In the genomic region with DNA sequence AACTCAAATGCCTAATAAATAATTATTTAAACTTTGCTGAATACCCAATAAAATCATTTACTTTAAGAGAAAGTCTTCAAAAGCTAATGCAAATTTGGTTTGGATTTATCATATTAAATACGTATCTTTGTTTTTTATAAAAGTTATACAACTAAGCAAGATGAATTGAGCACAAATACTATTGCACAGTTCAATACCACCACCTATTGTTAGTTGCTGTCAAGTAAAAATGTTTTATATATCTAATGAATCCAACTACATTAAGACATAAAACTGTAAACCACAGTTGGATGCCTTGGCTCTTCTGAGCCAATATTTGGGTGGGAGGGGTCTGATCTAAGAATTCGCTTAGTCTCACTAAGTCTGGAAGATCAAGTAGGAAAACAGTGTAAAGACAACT, we compare ENCODE assay signal across 2 cellular contexts.
TF ChIP-seq lines count a peak whose summit lies in the region.

No MANE protein-coding gene starts in this region.

TF ChIP-seq in SK-N-SH, 30 proteins besides CTCF, POLR2A, EP300 and RAD21 (continued from another document):
- TF ChIP-seq, protein P1, sequence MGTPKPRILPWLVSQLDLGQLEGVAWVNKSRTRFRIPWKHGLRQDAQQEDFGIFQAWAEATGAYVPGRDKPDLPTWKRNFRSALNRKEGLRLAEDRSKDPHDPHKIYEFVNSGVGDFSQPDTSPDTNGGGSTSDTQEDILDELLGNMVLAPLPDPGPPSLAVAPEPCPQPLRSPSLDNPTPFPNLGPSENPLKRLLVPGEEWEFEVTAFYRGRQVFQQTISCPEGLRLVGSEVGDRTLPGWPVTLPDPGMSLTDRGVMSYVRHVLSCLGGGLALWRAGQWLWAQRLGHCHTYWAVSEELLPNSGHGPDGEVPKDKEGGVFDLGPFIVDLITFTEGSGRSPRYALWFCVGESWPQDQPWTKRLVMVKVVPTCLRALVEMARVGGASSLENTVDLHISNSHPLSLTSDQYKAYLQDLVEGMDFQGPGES (IDR thresholded peaks at IDR 0.05; ENCODE audit: low read depth, low read length) = no peak
- TF ChIP-seq EZH2phosphoT487 (IDR thresholded peaks at IDR 0.05; ENCODE audit: borderline replicate concordance, low read depth) (no peak), GABPA (IDR thresholded peaks at IDR 0.05; ENCODE audit: low read depth) (no peak)

TF ChIP-seq in SK-N-SH treated with all-trans-retinoic acid at 6 μM for 48 hours, 23 proteins besides CTCF, POLR2A, EP300 and RAD21 (continued from another document):
- TF ChIP-seq CSRNP3 (CRISPR knock-in tag; IDR thresholded peaks at IDR 0.05) (no peak), OSR1 (CRISPR knock-in tag; IDR thresholded peaks at IDR 0.05) (no peak), TOX (CRISPR knock-in tag; IDR thresholded peaks at IDR 0.05; ENCODE audit: borderline replicate concordance) (no peak), ZC3H10 (CRISPR knock-in tag; IDR thresholded peaks at IDR 0.05) (no peak)
- TF ChIP-seq, protein P2, sequence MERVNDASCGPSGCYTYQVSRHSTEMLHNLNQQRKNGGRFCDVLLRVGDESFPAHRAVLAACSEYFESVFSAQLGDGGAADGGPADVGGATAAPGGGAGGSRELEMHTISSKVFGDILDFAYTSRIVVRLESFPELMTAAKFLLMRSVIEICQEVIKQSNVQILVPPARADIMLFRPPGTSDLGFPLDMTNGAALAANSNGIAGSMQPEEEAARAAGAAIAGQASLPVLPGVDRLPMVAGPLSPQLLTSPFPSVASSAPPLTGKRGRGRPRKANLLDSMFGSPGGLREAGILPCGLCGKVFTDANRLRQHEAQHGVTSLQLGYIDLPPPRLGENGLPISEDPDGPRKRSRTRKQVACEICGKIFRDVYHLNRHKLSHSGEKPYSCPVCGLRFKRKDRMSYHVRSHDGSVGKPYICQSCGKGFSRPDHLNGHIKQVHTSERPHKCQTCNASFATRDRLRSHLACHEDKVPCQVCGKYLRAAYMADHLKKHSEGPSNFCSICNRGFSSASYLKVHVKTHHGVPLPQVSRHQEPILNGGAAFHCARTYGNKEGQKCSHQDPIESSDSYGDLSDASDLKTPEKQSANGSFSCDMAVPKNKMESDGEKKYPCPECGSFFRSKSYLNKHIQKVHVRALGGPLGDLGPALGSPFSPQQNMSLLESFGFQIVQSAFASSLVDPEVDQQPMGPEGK (CRISPR knock-in tag; IDR thresholded peaks at IDR 0.05; ENCODE audit: borderline replicate concordance) = no peak
